15 cellular contexts compared by ENCODE assay signal in the genomic region with DNA sequence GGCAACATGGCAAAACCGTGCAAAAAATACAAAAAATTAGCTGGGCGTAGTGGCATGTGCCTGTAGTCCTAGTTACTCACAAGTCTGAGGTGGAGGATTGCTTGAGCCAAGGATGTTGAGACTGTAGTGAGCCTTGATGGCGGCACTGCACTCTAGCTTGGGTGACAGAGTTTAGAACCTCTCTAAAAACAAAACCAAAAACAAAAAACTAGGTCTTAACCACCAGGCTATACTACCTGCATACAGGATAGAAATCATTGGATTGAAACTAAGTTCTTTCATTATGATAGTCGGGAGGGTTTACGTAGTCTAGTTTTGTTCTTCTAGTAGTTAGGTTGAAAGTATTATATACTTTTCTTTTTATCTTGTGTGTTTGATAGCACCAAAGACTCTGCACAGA. TPM values are rescaled to one million over a fixed set of nuclear protein-coding genes. Genes with fewer than 3 reads are reported as not detected.
A peak's percentile ranks its signal among the peaks of the same experiment; 100 is the strongest.
DNase-seq lines count a peak whose midpoint lies in the region; ATAC-seq and TF ChIP-seq lines count a peak whose summit lies in the region.
"Had no signal": no experiment of that assay in that cellular context is flagged by ENCODE, and none has a peak within 500 bp of the region (broad histone marks: within the 10 kb centered on the region; RNA-seq: fewer than 3 reads in every experiment).

No MANE protein-coding gene starts in this region.

- POLR2A ChIA-PET in activated CD4-positive, alpha-beta memory T cell treated with anti-CD3 and anti-CD28 coated beads for 36 hours (lab: Charles Lee) = no interaction called here
- POLR2A ChIA-PET in activated CD4-positive, alpha-beta memory T cell treated with anti-CD3 and anti-CD28 coated beads, Interleukin-2, amount 10 ng/mL, durations not matched to agents 7 days and 5 days (lab: Charles Lee) = interaction anchor here (1.1 kb wide), 1 partner anchor 10 kb away, joined by 3 read pairs; no protein-coding TSS in a partner anchor

- no peaks in the 10 kb centered on the region for H3K9me3 Mint-ChIP-seq in activated CD4-positive, alpha-beta memory T cell treated with anti-CD3 and anti-CD28 coated beads for 36 hours
- H3K9me3 Mint-ChIP-seq in activated CD4-positive, alpha-beta memory T cell treated with anti-CD3 and anti-CD28 coated beads, Interleukin-2, amount 10 ng/mL, durations not matched to agents 7 days and 5 days = no peaks in the 10 kb centered on the region
- no peaks in the 10 kb centered on the region for H3K9me3 Mint-ChIP-seq in HFFc6
- H3K9me3 Mint-ChIP-seq: GM23338 had no signal

- H3K4me2 ChIP-seq in fibroblast of lung (ENCODE audit: extremely low read depth, insufficient read depth, low read length) = no peak overlapping the region
- H3K4me2 ChIP-seq: BLaER1 treated with 17β-estradiol and CSF1 and Interleukin-3, amounts not matched to agents 10 nM and 100 nM; GM23338 had no signal

- H3K4me3 ChIP-seq in fibroblast of lung (replicated peaks in 1 of 4; ENCODE audit: control extremely low read depth in 1 of 4, insufficient read depth in 1 of 4, low read depth in 3 of 4, low read length in 4 of 4) (no peak overlapping the region), body of pancreas (no peak overlapping the region)
- H3K4me3 ChIP-seq: BLaER1 treated with 17β-estradiol and CSF1 and Interleukin-3, amounts not matched to agents 10 nM and 100 nM; GM23338 had no signal

- no peaks in the 10 kb centered on the region for H3K27me3 Mint-ChIP-seq in activated CD4-positive, alpha-beta memory T cell treated with anti-CD3 and anti-CD28 coated beads for 36 hours
- H3K27me3 Mint-ChIP-seq in activated CD4-positive, alpha-beta memory T cell treated with anti-CD3 and anti-CD28 coated beads, Interleukin-2, amount 10 ng/mL, durations not matched to agents 7 days and 5 days = no peaks in the 10 kb centered on the region
- no peaks in the 10 kb centered on the region; the same call in none of the 2 replicates for H3K27me3 Mint-ChIP-seq in HFFc6 (ENCODE audit: insufficient read depth)
- H3K27me3 Mint-ChIP-seq: CD4-positive, CD25-positive, alpha-beta regulatory T cell had no signal

- CTCF ChIA-PET in activated CD4-positive, alpha-beta memory T cell treated with anti-CD3 and anti-CD28 coated beads for 36 hours (lab: Charles Lee) = interaction anchor here (1.0 to 1.3 kb wide), 2 partner anchors 11 to 188 kb away, joined by 3 to 4 read pairs; no protein-coding TSS in a partner anchor
- CTCF ChIA-PET in activated CD4-positive, alpha-beta memory T cell treated with anti-CD3 and anti-CD28 coated beads, Interleukin-2, amount 10 ng/mL, durations not matched to agents 7 days and 5 days (lab: Charles Lee) = no interaction called here

- H3K9me3 ChIP-seq in fibroblast of lung (ENCODE audit: control insufficient read depth, insufficient read depth, low read depth, low read length) (no peaks in the 10 kb centered on the region), body of pancreas (no peaks in the 10 kb centered on the region)
- H3K9me3 ChIP-seq: BLaER1 treated with 17β-estradiol and CSF1 and Interleukin-3, amounts not matched to agents 10 nM and 100 nM had no signal

- DNase-seq in activated CD4-positive, alpha-beta memory T cell treated with anti-CD3 and anti-CD28 coated beads for 36 hours = no peak
- DNase-seq in activated CD4-positive, alpha-beta memory T cell treated with anti-CD3 and anti-CD28 coated beads, Interleukin-2, amount 10 ng/mL, durations not matched to agents 7 days and 5 days = no peak
- no peak for DNase-seq in HFFc6
- no peak for DNase-seq in fibroblast of lung (ENCODE audit: low read depth in 2 of 2)
- DNase-seq in body of pancreas = no peak
- DNase-seq in activated CD8-positive, alpha-beta memory T cell treated with anti-CD3 and anti-CD28 coated beads, Interleukin-2, amount 50 U/mL, for 48 hours = no peak
- DNase-seq: 8988T; ACHN; CD4-positive, CD25-positive, alpha-beta regulatory T cell; DMS53; GF-D8; H7 had no signal

- H3K27ac Mint-ChIP-seq in activated CD4-positive, alpha-beta memory T cell treated with anti-CD3 and anti-CD28 coated beads for 36 hours = peak overlapping the region; percentile 33
- H3K27ac Mint-ChIP-seq in activated CD4-positive, alpha-beta memory T cell treated with anti-CD3 and anti-CD28 coated beads, Interleukin-2, amount 10 ng/mL, durations not matched to agents 7 days and 5 days = no peak overlapping the region
- H3K27ac Mint-ChIP-seq in HFFc6 = peak overlapping the region; percentile 96
- H3K27ac Mint-ChIP-seq: CD4-positive, CD25-positive, alpha-beta regulatory T cell; GM23338 had no signal

- H3K36me3 ChIP-seq in fibroblast of lung (ENCODE audit: control insufficient read depth, insufficient read depth, low read length) = peaks cover 4% of the 10 kb centered on the region
- peaks cover 0 to 11% of the 10 kb centered on the region in 2 donors for H3K36me3 ChIP-seq in body of pancreas (replicated peaks in 1 of 2; ENCODE audit: insufficient read depth in 1 of 2, low read depth in 2 of 2)

- H3K27me3 ChIP-seq in fibroblast of lung (ENCODE audit: control insufficient read depth, insufficient read depth, low read length) (no peaks in the 10 kb centered on the region), body of pancreas (no peaks in the 10 kb centered on the region)
- H3K27me3 ChIP-seq: BLaER1 treated with 17β-estradiol and CSF1 and Interleukin-3, amounts not matched to agents 10 nM and 100 nM had no signal

- ATAC-seq in body of pancreas = no peak
- no peak for ATAC-seq in HG02571 (IDR thresholded peaks at IDR 0.05; ENCODE audit: unreplicated experiment)
- ATAC-seq: GM23338 had no signal

- no peak for TF ChIP-seq CTCF in HFFc6 (IDR thresholded peaks at IDR 0.05)
- TF ChIP-seq CTCF in fibroblast of lung (conservative IDR thresholded peaks at IDR 0.05 in 1 of 2, IDR thresholded peaks at IDR 0.05 in 1 of 2; ENCODE audit: low read depth in 1 of 2, low read length in 2 of 2) = no peak
- TF ChIP-seq CTCF in body of pancreas (IDR thresholded peaks at IDR 0.05) = no peak

- peaks cover 10% of the 10 kb centered on the region for H3K36me3 Mint-ChIP-seq in activated CD4-positive, alpha-beta memory T cell treated with anti-CD3 and anti-CD28 coated beads for 36 hours
- peaks cover 12% of the 10 kb centered on the region for H3K36me3 Mint-ChIP-seq in activated CD4-positive, alpha-beta memory T cell treated with anti-CD3 and anti-CD28 coated beads, Interleukin-2, amount 10 ng/mL, durations not matched to agents 7 days and 5 days (ENCODE audit: low read depth)
- H3K36me3 Mint-ChIP-seq in HFFc6 (ENCODE audit: low read depth) = peaks cover 14% of the 10 kb centered on the region

- TF ChIP-seq POLR2A in body of pancreas (IDR thresholded peaks at IDR 0.05) = no peak

- WGBS in body of pancreas, 2 donors = 86 to 89% methylated on average over 5 of the region's 5 CpGs

- no peak overlapping the region for H3K9ac ChIP-seq in fibroblast of lung (ENCODE audit: insufficient read depth, low read length)
- H3K9ac ChIP-seq: BLaER1 treated with 17β-estradiol and CSF1 and Interleukin-3, amounts not matched to agents 10 nM and 100 nM had no signal

- H3K4me1 Mint-ChIP-seq in activated CD4-positive, alpha-beta memory T cell treated with anti-CD3 and anti-CD28 coated beads for 36 hours (ENCODE audit: low read depth) = peaks cover 20% of the 10 kb centered on the region
- peaks cover 13% of the 10 kb centered on the region for H3K4me1 Mint-ChIP-seq in activated CD4-positive, alpha-beta memory T cell treated with anti-CD3 and anti-CD28 coated beads, Interleukin-2, amount 10 ng/mL, durations not matched to agents 7 days and 5 days
- peaks cover 30% of the 10 kb centered on the region for H3K4me1 Mint-ChIP-seq in HFFc6 (ENCODE audit: low read depth)

- H3K4me3 Mint-ChIP-seq in activated CD4-positive, alpha-beta memory T cell treated with anti-CD3 and anti-CD28 coated beads for 36 hours = no peak overlapping the region
- no peak overlapping the region for H3K4me3 Mint-ChIP-seq in activated CD4-positive, alpha-beta memory T cell treated with anti-CD3 and anti-CD28 coated beads, Interleukin-2, amount 10 ng/mL, durations not matched to agents 7 days and 5 days
- no peak overlapping the region for H3K4me3 Mint-ChIP-seq in HFFc6
- H3K4me3 Mint-ChIP-seq: CD4-positive, CD25-positive, alpha-beta regulatory T cell; GM23338 had no signal

- no peaks in the 10 kb centered on the region for H4K20me1 ChIP-seq in fibroblast of lung (ENCODE audit: control insufficient read depth, extremely low read depth, insufficient read depth, low read length)
- H4K20me1 ChIP-seq: BLaER1 treated with 17β-estradiol and CSF1 and Interleukin-3, amounts not matched to agents 10 nM and 100 nM had no signal

- intact Hi-C loops in activated CD4-positive, alpha-beta memory T cell treated with anti-CD3 and anti-CD28 coated beads for 36 hours (cut with micrococcal nuclease) = no loop called here
- intact Hi-C loops in body of pancreas (cut with DNase I) = no loop called here

- H3K27ac ChIP-seq in fibroblast of lung (ENCODE audit: insufficient read depth, low read length) (peak overlapping the region; percentile 27), body of pancreas (no peak overlapping the region)
- H3K27ac ChIP-seq: BLaER1 treated with 17β-estradiol and CSF1 and Interleukin-3, amounts not matched to agents 10 nM and 100 nM had no signal

- H3K4me1 ChIP-seq in fibroblast of lung (ENCODE audit: control insufficient read depth, extremely low read depth, insufficient read depth, low read length) (peaks cover 12% of the 10 kb centered on the region), body of pancreas (peaks cover 14% of the 10 kb centered on the region)

- H3K79me2 ChIP-seq in fibroblast of lung (ENCODE audit: control insufficient read depth, insufficient read depth, low read length) = peaks cover 6% of the 10 kb centered on the region

- H2AFZ ChIP-seq in fibroblast of lung (ENCODE audit: low read length) = no peak overlapping the region
- H2AFZ ChIP-seq: GM23338 had no signal

RNA-seq across cellular contexts. Expression of gene RNF214, which starts 5.8 kb away (rescaled TPM):
- total RNA-seq in activated CD4-positive, alpha-beta memory T cell treated with anti-CD3 and anti-CD28 coated beads for 36 hours = 10 to 100 TPM; 16.9 to 18.3 TPM
- total RNA-seq in activated CD4-positive, alpha-beta memory T cell treated with anti-CD3 and anti-CD28 coated beads, Interleukin-2, amount 10 ng/mL, durations not matched to agents 7 days and 5 days = 10 to 100 TPM; 23.1 to 23.6 TPM
- 10 to 100 TPM; 17.7 to 25.6 (median 22.1) TPM for total RNA-seq in HFFc6 (2021; fragmentation: NEBNext Ultra II Directional; extraction: Animal tissue kit (Norgen Biotek cat#: 25700))
- 11.3 and 13.4 TPM in 2 replicates for total RNA-seq in fibroblast of lung
- 12.1 and 12.9 TPM in 2 replicates for polyA plus RNA-seq in fibroblast of lung
- 10.2 and 10.3 TPM in 2 replicates for polyA plus RNA-seq in fibroblast of lung (2012)
- polyA minus RNA-seq in fibroblast of lung (ENCODE audit: low replicate concordance) = 56.7 and 83.1 TPM in 2 replicates
- 10 to 100 TPM; 10.2 to 12.5 TPM for total RNA-seq in body of pancreas

RNA-seq across cellular contexts. Expression of gene PCSK7, which starts 6.3 kb away (rescaled TPM):
- total RNA-seq in activated CD4-positive, alpha-beta memory T cell treated with anti-CD3 and anti-CD28 coated beads for 36 hours = 100 to 1,000 TPM; 104 to 105 TPM
- 100 to 1,000 TPM; 181 to 182 TPM for total RNA-seq in activated CD4-positive, alpha-beta memory T cell treated with anti-CD3 and anti-CD28 coated beads, Interleukin-2, amount 10 ng/mL, durations not matched to agents 7 days and 5 days
- 10 to 100 TPM; 64.1 to 73.6 (median 68.0) TPM for total RNA-seq in HFFc6 (2021; fragmentation: NEBNext Ultra II Directional; extraction: Animal tissue kit (Norgen Biotek cat#: 25700))
- total RNA-seq in fibroblast of lung (26.5 and 38.3 TPM in 2 replicates), body of pancreas (10 to 100 TPM; 25.9 to 86.0 TPM)
- 26.8 and 28.2 TPM in 2 replicates for polyA plus RNA-seq in fibroblast of lung
- polyA plus RNA-seq in fibroblast of lung (2012) = 33.6 and 41.3 TPM in 2 replicates
- polyA minus RNA-seq in fibroblast of lung (ENCODE audit: low replicate concordance) = 70.5 and 77.2 TPM in 2 replicates

RNA-seq across cellular contexts. Expression of gene TAGLN, which starts 39.1 kb away (rescaled TPM):
- 1 to 10 TPM; 3.1 to 4.0 TPM for total RNA-seq in activated CD4-positive, alpha-beta memory T cell treated with anti-CD3 and anti-CD28 coated beads for 36 hours
- 1 to 10 TPM; 5.2 to 5.8 TPM for total RNA-seq in activated CD4-positive, alpha-beta memory T cell treated with anti-CD3 and anti-CD28 coated beads, Interleukin-2, amount 10 ng/mL, durations not matched to agents 7 days and 5 days
- total RNA-seq in HFFc6 (2021; fragmentation: NEBNext Ultra II Directional; extraction: Animal tissue kit (Norgen Biotek cat#: 25700)) = 1,000 to 10,000 TPM; 1,668 to 2,517 (median 1,780) TPM
- total RNA-seq in fibroblast of lung = 608 and 824 TPM in 2 replicates
- 1,148 and 4,435 TPM in 2 replicates for polyA plus RNA-seq in fibroblast of lung
- 941 and 3,722 TPM in 2 replicates for polyA plus RNA-seq in fibroblast of lung (2012)
- 269 and 1,364 TPM in 2 replicates for polyA minus RNA-seq in fibroblast of lung (ENCODE audit: low replicate concordance)
- total RNA-seq in body of pancreas = 100 to 1,000 TPM; 124 to 372 TPM

RNA-seq across cellular contexts. Expression of gene BACE1-AS, which starts 52.9 kb away (rescaled TPM):
- total RNA-seq in activated CD4-positive, alpha-beta memory T cell treated with anti-CD3 and anti-CD28 coated beads for 36 hours = 1 to 10 TPM; 3.9 to 5.4 TPM
- total RNA-seq in activated CD4-positive, alpha-beta memory T cell treated with anti-CD3 and anti-CD28 coated beads, Interleukin-2, amount 10 ng/mL, durations not matched to agents 7 days and 5 days = 1 to 10 TPM; 4.9 to 5.6 TPM
- total RNA-seq in HFFc6 (2021; fragmentation: NEBNext Ultra II Directional; extraction: Animal tissue kit (Norgen Biotek cat#: 25700)) = 1 to 10 TPM; 4.3 to 6.4 (median 5.7) TPM
- total RNA-seq in fibroblast of lung = 2.8 and 4.5 TPM in 2 replicates
- 3.9 and 4.2 TPM in 2 replicates for polyA plus RNA-seq in fibroblast of lung
- polyA plus RNA-seq in fibroblast of lung (2012) = 3.0 and 4.1 TPM in 2 replicates
- 6.0 and 9.4 TPM in 2 replicates for polyA minus RNA-seq in fibroblast of lung (ENCODE audit: low replicate concordance)
- total RNA-seq in body of pancreas = 1 to 10 TPM; 5.3 to 6.0 TPM

RNA-seq across cellular contexts. Expression of gene SIDT2, which starts 59.7 kb away (rescaled TPM):
- 10 to 100 TPM; 21.5 to 26.0 TPM for total RNA-seq in activated CD4-positive, alpha-beta memory T cell treated with anti-CD3 and anti-CD28 coated beads for 36 hours
- total RNA-seq in activated CD4-positive, alpha-beta memory T cell treated with anti-CD3 and anti-CD28 coated beads, Interleukin-2, amount 10 ng/mL, durations not matched to agents 7 days and 5 days = 10 to 100 TPM; 38.1 to 42.9 TPM
- 10 to 100 TPM; 33.9 to 53.9 (median 37.7) TPM for total RNA-seq in HFFc6 (2021; fragmentation: NEBNext Ultra II Directional; extraction: Animal tissue kit (Norgen Biotek cat#: 25700))
- 10.3 and 23.5 TPM in 2 replicates for total RNA-seq in fibroblast of lung
- 24.3 and 27.2 TPM in 2 replicates for polyA plus RNA-seq in fibroblast of lung
- 32.9 and 42.1 TPM in 2 replicates for polyA plus RNA-seq in fibroblast of lung (2012)
- 219 and 284 TPM in 2 replicates for polyA minus RNA-seq in fibroblast of lung (ENCODE audit: low replicate concordance)
- total RNA-seq in body of pancreas = 10 to 100 TPM; 42.0 to 88.7 TPM

Comparison
In these comparisons a context has a peak if more than half of its experiments do, and no peak if none do; other contexts are left out.
1. RNA of gene TAGLN, which starts 39.1 kb away (total RNA-seq): 1,668 to 2,517 TPM in HFFc6, 608 to 824 TPM in fibroblast of lung and 124 to 372 TPM in body of pancreas; 5.2 to 5.8 TPM in activated CD4-positive, alpha-beta memory T cell treated with anti-CD3 and anti-CD28 coated beads, Interleukin-2, amount 10 ng/mL, durations not matched to agents 7 days and 5 days and 3.1 to 4.0 TPM in activated CD4-positive, alpha-beta memory T cell treated with anti-CD3 and anti-CD28 coated beads for 36 hours; every median in the first group is over 10 times any median in the second.